Comparison of ENCODE assay signal across 34 cellular contexts in the genomic region with DNA sequence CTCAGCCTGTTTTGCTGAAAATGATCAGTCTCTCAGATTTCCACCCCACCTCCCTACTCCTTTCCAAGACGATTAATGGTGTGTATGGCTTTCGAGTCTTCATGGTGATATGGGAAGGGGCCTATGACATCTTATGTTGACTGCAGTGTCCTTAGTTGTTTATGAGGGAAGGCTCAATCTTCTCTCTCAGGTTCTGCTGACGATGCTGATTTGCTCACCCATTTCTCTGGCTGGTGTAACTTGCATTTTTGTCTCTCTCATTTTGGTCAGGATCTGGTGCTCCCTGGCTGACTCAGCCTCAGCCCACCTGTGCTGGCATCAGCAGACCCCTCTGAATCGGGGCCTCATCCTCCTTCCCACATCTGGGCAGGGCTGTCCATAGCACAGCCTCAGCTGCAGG. TPM values are rescaled to one million over a fixed set of nuclear protein-coding genes. Genes with fewer than 3 reads are reported as not detected.
"Had no signal": no experiment of that assay in that cellular context is flagged by ENCODE, and none has a peak within 500 bp of the region (broad histone marks: within the 10 kb centered on the region; RNA-seq: fewer than 3 reads in every experiment).

No MANE protein-coding gene starts in this region.

- H3K36me3 ChIP-seq: colonic mucosa, esophagus squamous epithelium, gastrocnemius medialis, heart right ventricle, left lung, lower lobe of right lung had no signal

- DNase-seq: colonic mucosa; cortex of kidney; effector CD8-positive, alpha-beta T cell; effector memory CD8-positive, alpha-beta T cell; endodermal cell; erythroblast; esophagus squamous epithelium; foreskin fibroblast; foreskin melanocyte; gastrocnemius medialis; glutamatergic neuron; head of caudate nucleus; heart right ventricle; hippocampal formation; left cardiac atrium; left lung; left ventricle myocardium superior; lower lobe of right lung; mesenchymal stem cell; mucosa of descending colon; naive B cell had no signal

- ATAC-seq: effector memory CD8-positive, alpha-beta T cell; esophagus mucosa; gastrocnemius medialis; heart right ventricle; left cardiac atrium; left lung; left ventricle myocardium superior; lower lobe of right lung; mucosa of descending colon had no signal

- H3K9me3 ChIP-seq: colonic mucosa, left lung, lower lobe of right lung, mucosa of descending colon had no signal

- H3K27me3 ChIP-seq: colonic mucosa, esophagus squamous epithelium, left lung had no signal

- H3K4me3 ChIP-seq: colonic mucosa, esophagus squamous epithelium, gastrocnemius medialis, heart right ventricle, left lung, lower lobe of right lung, mucosa of descending colon had no signal

- FAIRE-seq: endometrium, islet of Langerhans, keratinocyte had no signal

- H3K9me3 Mint-ChIP-seq: dendritic cell treated with granulocyte-macrophage colony-stimulating factor and Interleukin-4, amounts not matched to agents 40 ng/mL and 50 ng/mL, for 4 days; effector memory CD8-positive, alpha-beta T cell had no signal

- H3K36me3 Mint-ChIP-seq: mesothelial cell of epicardium had no signal

- H3K4me1 ChIP-seq: colonic mucosa, esophagus squamous epithelium, gastrocnemius medialis, heart right ventricle, left lung, lower lobe of right lung had no signal

- H3K27ac Mint-ChIP-seq: dendritic cell treated with granulocyte-macrophage colony-stimulating factor and Interleukin-4, amounts not matched to agents 40 ng/mL and 50 ng/mL, for 4 days; effector memory CD8-positive, alpha-beta T cell; endodermal cell; mesothelial cell of epicardium; naive B cell had no signal

- H3K4me3 Mint-ChIP-seq: dendritic cell treated with granulocyte-macrophage colony-stimulating factor and Interleukin-4, amounts not matched to agents 40 ng/mL and 50 ng/mL, for 4 days; effector memory CD8-positive, alpha-beta T cell; endodermal cell; mesothelial cell of epicardium; naive B cell had no signal

- H3K27me3 Mint-ChIP-seq: dendritic cell treated with granulocyte-macrophage colony-stimulating factor and Interleukin-4, amounts not matched to agents 40 ng/mL and 50 ng/mL, for 4 days had no signal

- H3K4me1 Mint-ChIP-seq: endodermal cell, mesothelial cell of epicardium, naive B cell had no signal

- H3K27ac ChIP-seq: colonic mucosa, epithelial cell of prostate, esophagus squamous epithelium, gastrocnemius medialis, heart right ventricle, left lung, lower lobe of right lung had no signal

RNA-seq across cellular contexts. Expression of gene XAGE2, which starts 31.4 kb away (rescaled TPM):
- total RNA-seq: colonic mucosa, dermis microvascular lymphatic vessel endothelial cell, endodermal cell, esophagus mucosa, esophagus squamous epithelium, gastrocnemius medialis, glomerular endothelial cell, heart right ventricle, kidney epithelial cell, left cardiac atrium, left ventricle myocardium superior, lung microvascular endothelial cell, mesenteric fat pad, mucosa of descending colon, myocyte had no signal
- polyA plus RNA-seq: heart right ventricle, keratinocyte had no signal
